Comparison of ENCODE assay signal across 8 cellular contexts in genomic region chr19:51926784-51927741, GRCh38. TPM values are rescaled to one million over a fixed set of nuclear protein-coding genes. Genes with fewer than 3 reads are reported as not detected.
DNase-seq lines count a peak whose midpoint lies in the region; ATAC-seq and TF ChIP-seq lines count a peak whose summit lies in the region.

Gene ZNF613, plus strand, starts transcription at chr19:51927472. Its CDS starts 8,749 bp downstream, at chr19:51936221.

- peak within 1 kb of the TSS; percentile 63 for H3K9ac ChIP-seq in smooth muscle cell (ENCODE audit: low read depth)

- peak; percentile 92 for DNase-seq in NCI-H2171 (lab: John Stamatoyannopoulos, UW)
- DNase-seq in WTC11 (ENCODE audit: low spot score), result peak; percentile 87
- DNase-seq in caudate nucleus (lab: John Stamatoyannopoulos, UW), result peak in 60 of 61 donors; percentile 55 to 98 (median 90)
- DNase-seq in immature natural killer cell, result peak; percentile 79 to 84 (median 83)
- peak; percentile 52 for DNase-seq in smooth muscle cell (lab: John Stamatoyannopoulos, UW; ENCODE audit: unreplicated experiment)

- no peaks in the 10 kb centered on the region for H3F3A ChIP-seq in smooth muscle cell (ENCODE audit: low read depth)

- peaks cover 13% of the 10 kb centered on the region for H3K9me3 ChIP-seq in smooth muscle cell (replicated peaks; ENCODE audit: low read depth)

- peaks cover 81% of the 10 kb centered on the region for H3K36me3 Mint-ChIP-seq in WTC11
- peaks cover 35 to 41% (median 39%) of the 10 kb centered on the region in 3 donors for H3K36me3 Mint-ChIP-seq in immature natural killer cell

- H2AFZ ChIP-seq in smooth muscle cell (ENCODE audit: low read depth), result peak within 1 kb of the TSS; percentile 96

- POLR2A ChIA-PET in WTC11 (lab: Charles Lee), result no interaction called here

- H3K4me3 Mint-ChIP-seq in WTC11 (peak within 1 kb of the TSS; percentile 99), immature natural killer cell (peak within 1 kb of the TSS; percentile 92 to 100 (median 96))

- peaks cover 4% of the 10 kb centered on the region for H3K4me1 ChIP-seq in smooth muscle cell (ENCODE audit: low read depth)

- H3K9me3 Mint-ChIP-seq in WTC11, result peaks cover 46% of the 10 kb centered on the region
- H3K9me3 Mint-ChIP-seq in immature natural killer cell, result peaks cover 23 to 55% (median 42%) of the 10 kb centered on the region in 6 donors

- H3K27ac Mint-ChIP-seq in WTC11, result peak within 1 kb of the TSS; percentile 100
- H3K27ac Mint-ChIP-seq in immature natural killer cell, result peak within 1 kb of the TSS; percentile 89 to 99 (median 94)

- H4K20me1 ChIP-seq in smooth muscle cell (ENCODE audit: low read depth), result no peaks in the 10 kb centered on the region

- TF ChIP-seq CTCF in 22Rv1 (IDR thresholded peaks at IDR 0.05) (peak; percentile 29), WTC11 (IDR thresholded peaks at IDR 0.05) (no peak), smooth muscle cell (IDR thresholded peaks at IDR 0.05; ENCODE audit: borderline replicate concordance, insufficient read depth, poor library complexity, severe bottlenecking) (no peak)

- H3K27ac ChIP-seq in 22Rv1, result peak within 1 kb of the TSS; percentile 81
- peak within 1 kb of the TSS; percentile 86 for H3K27ac ChIP-seq in caudate nucleus (ENCODE audit: low read depth, low read length)
- peak within 1 kb of the TSS; percentile 28 for H3K27ac ChIP-seq in smooth muscle cell (ENCODE audit: low read depth)

- WGBS in smooth muscle cell (ENCODE audit: low lambda C conversion rate), result under 1% methylated on average over 50 of the region's 52 CpGs

- ATAC-seq in GM18511 (IDR thresholded peaks at IDR 0.05; ENCODE audit: unreplicated experiment) (peak; percentile 89), HG03064 (IDR thresholded peaks at IDR 0.05; ENCODE audit: low read depth, unreplicated experiment) (peak; percentile 78), WTC11 (peak; percentile 92)

- H3K27me3 Mint-ChIP-seq in WTC11 (ENCODE audit: low read depth) (peaks cover 15% of the 10 kb centered on the region), immature natural killer cell (ENCODE audit: low read depth in 3 of 3) (peaks cover 2 to 9% (median 5%) of the 10 kb centered on the region in 3 donors)

- H3K27me3 ChIP-seq in smooth muscle cell (ENCODE audit: low read depth), result no peaks in the 10 kb centered on the region

- H3K36me3 ChIP-seq in smooth muscle cell (ENCODE audit: low read depth), result peaks cover 22% of the 10 kb centered on the region

- H3K79me2 ChIP-seq in smooth muscle cell (ENCODE audit: low read depth), result peaks cover 14% of the 10 kb centered on the region

- CTCF ChIA-PET in WTC11 (lab: Charles Lee), result no interaction called here

- peak within 1 kb of the TSS; percentile 77 for H3K4me3 ChIP-seq in smooth muscle cell

- peak within 1 kb of the TSS; percentile 88 for H3K4me2 ChIP-seq in smooth muscle cell

- peaks cover 25% of the 10 kb centered on the region for H3K4me1 Mint-ChIP-seq in WTC11
- H3K4me1 Mint-ChIP-seq in immature natural killer cell, result peaks cover 28 to 47% of the 10 kb centered on the region in 2 donors

TF ChIP-seq in WTC11, 78 proteins besides CTCF, POLR2A, EP300 and RAD21:
- TF ChIP-seq FOXP4 (CRISPR knock-in tag; IDR thresholded peaks at IDR 0.05), result peak; percentile 31; the same call in 1 of the 2 replicates
- 0 out of 2 replicates have a peak, but pooled peaks have one; percentile 33 for TF ChIP-seq FOXK1 (CRISPR knock-in tag; IDR thresholded peaks at IDR 0.05)
- 0 out of 2 replicates have a peak, but pooled peaks have one; percentile 20 for TF ChIP-seq USF1 (CRISPR knock-in tag; IDR thresholded peaks at IDR 0.05)
- no peak for TF ChIP-seq MXD4 (CRISPR knock-in tag; IDR thresholded peaks at IDR 0.05; ENCODE audit: borderline replicate concordance)
- 0 out of 2 replicates have a peak, but pooled peaks have one; percentile 26 for TF ChIP-seq TEAD1 (CRISPR knock-in tag; IDR thresholded peaks at IDR 0.05)
- peak; percentile 47; the same call in 1 of the 2 replicates for TF ChIP-seq MAX (CRISPR knock-in tag; IDR thresholded peaks at IDR 0.05)
- peak; percentile 77 for TF ChIP-seq SP1 (CRISPR knock-in tag; conservative IDR thresholded peaks at IDR 0.05)
- TF ChIP-seq ETV6 (CRISPR knock-in tag; IDR thresholded peaks at IDR 0.05), result 0 out of 2 replicates have a peak, but pooled peaks have one; percentile 30
- TF ChIP-seq ZNF281 (CRISPR knock-in tag; IDR thresholded peaks at IDR 0.05), result no peak
- TF ChIP-seq IRF1 (CRISPR knock-in tag; IDR thresholded peaks at IDR 0.05), result no peak
- TF ChIP-seq NFE2L1 (CRISPR knock-in tag; IDR thresholded peaks at IDR 0.05), result peak; percentile 9; the same call in 1 of the 2 replicates
- TF ChIP-seq CREM (CRISPR knock-in tag; IDR thresholded peaks at IDR 0.05), result peak; percentile 31; the same call in 1 of the 2 replicates
- TF ChIP-seq NFYB (CRISPR knock-in tag; conservative IDR thresholded peaks at IDR 0.05; ENCODE audit: low read depth), result peak; percentile 68
- no peak for TF ChIP-seq SMAD4 (CRISPR knock-in tag; IDR thresholded peaks at IDR 0.05)
TF ChIP-seq in WTC11: peak in this region for 10.

RNA-seq across cellular contexts. Expression of gene ZNF613, which starts in this region (rescaled TPM):
- total RNA-seq in WTC11 (2021) (11.5 to 16.5 TPM (median 13.7 TPM) in 3 replicates), smooth muscle cell (3.9 and 6.3 TPM in 2 replicates)
- polyA plus RNA-seq in immature natural killer cell (1 to 10 TPM; 2.9 to 6.8 (median 5.8) TPM), smooth muscle cell (3.5 and 3.8 TPM in 2 replicates)

Comparison
In these comparisons a context has a peak if more than half of its experiments do, and no peak if none do; other contexts are left out.
1. Peak in every context shown above with its lines: DNase-seq, ATAC-seq, H3K4me3 ChIP-seq and H3K27ac ChIP-seq.
2. H3K27ac ChIP-seq: peak in every context shown above with its lines; median percentile 86 in caudate nucleus; 81 in 22Rv1; 28 in smooth muscle cell.